Comparison of ENCODE assay signal across 8 cellular contexts in genomic region chr9:129037767-129038098, GRCh38. TPM values are rescaled to one million over a fixed set of nuclear protein-coding genes. Genes with fewer than 3 reads are reported as not detected.
DNase-seq lines count a peak whose midpoint lies in the region; ATAC-seq and TF ChIP-seq lines count a peak whose summit lies in the region.

No MANE protein-coding gene starts in this region.

- ATAC-seq in activated T-cell treated with anti-CD3 and anti-CD28 coated beads, Interleukin-2, amount 50 U/mL, for 72 hours (replicated peaks in 1 of 2), result no peak
- no peak for ATAC-seq in central memory CD8-positive, alpha-beta T cell (replicated peaks; ENCODE audit: extremely low read depth, poor library complexity, severe bottlenecking)
- no peak for ATAC-seq in GM21526 (IDR thresholded peaks at IDR 0.05; ENCODE audit: low FRiP score, unreplicated experiment)

- H3K9me3 Mint-ChIP-seq in activated T-cell treated with anti-CD3 and anti-CD28 coated beads, Interleukin-2, amount 50 U/mL, for 72 hours, result no peaks in the 10 kb centered on the region
- no peaks in the 10 kb centered on the region for H3K9me3 Mint-ChIP-seq in central memory CD8-positive, alpha-beta T cell
- no peaks in the 10 kb centered on the region for H3K9me3 Mint-ChIP-seq in type B pancreatic cell

- H3K56ac ChIP-seq in mesendoderm (ENCODE audit: low read length), result peak overlapping the region; percentile 42

- H3K4me2 ChIP-seq in mesendoderm (ENCODE audit: low read length), result no peak overlapping the region

- peak overlapping the region; percentile 78 to 98 for H3K4me3 Mint-ChIP-seq in activated T-cell treated with anti-CD3 and anti-CD28 coated beads, Interleukin-2, amount 50 U/mL, for 72 hours
- H3K4me3 Mint-ChIP-seq in central memory CD8-positive, alpha-beta T cell, result peak overlapping the region; percentile 98
- peak overlapping the region; percentile 96 for H3K4me3 Mint-ChIP-seq in type B pancreatic cell

- peaks cover 27% of the 10 kb centered on the region for H3K4me1 Mint-ChIP-seq in activated T-cell treated with anti-CD3 and anti-CD28 coated beads, Interleukin-2, amount 50 U/mL, for 72 hours (ENCODE audit: low read depth)
- peaks cover 37% of the 10 kb centered on the region for H3K4me1 Mint-ChIP-seq in central memory CD8-positive, alpha-beta T cell
- peaks cover 13% of the 10 kb centered on the region for H3K4me1 Mint-ChIP-seq in type B pancreatic cell (ENCODE audit: unreplicated experiment)

- no CpG with 5 or more reads among the region's 6 CpGs for WGBS in mesendoderm (ENCODE audit: extremely low coverage, insufficient coverage, low lambda C conversion rate)

- H4K5ac ChIP-seq in mesendoderm (ENCODE audit: low read length), result no peak overlapping the region

- no peaks in the 10 kb centered on the region for H3K27me3 ChIP-seq in mesendoderm (ENCODE audit: insufficient read depth, low read length, poor library complexity)

- DNase-seq in activated T-cell treated with anti-CD3 and anti-CD28 coated beads, Interleukin-2, amount 50 U/mL, for 72 hours, result no peak
- DNase-seq in activated T-cell treated with anti-CD3 and anti-CD28 coated beads for 4 hours (no peak), mesendoderm (no peak), type B pancreatic cell (ENCODE audit: extremely low spot score, unreplicated experiment) (no peak), SW 1271 (lab: John Stamatoyannopoulos, UW) (no peak), caudate nucleus (lab: John Stamatoyannopoulos, UW) (no peak)
- DNase-seq in central memory CD8-positive, alpha-beta T cell (ENCODE audit: low spot score in 2 of 2), result no peak

- H3K9ac ChIP-seq in mesendoderm (ENCODE audit: low read length), result peak overlapping the region; percentile 86

- H3K4me3 ChIP-seq in mesendoderm (ENCODE audit: low read length), result no peak overlapping the region

- H2BK15ac ChIP-seq in mesendoderm (replicated peaks; ENCODE audit: low read depth), result no peak overlapping the region

- peaks cover 2 to 4% of the 10 kb centered on the region in 2 donors for H3K36me3 Mint-ChIP-seq in activated T-cell treated with anti-CD3 and anti-CD28 coated beads, Interleukin-2, amount 50 U/mL, for 72 hours (ENCODE audit: insufficient read depth in 2 of 2)
- H3K36me3 Mint-ChIP-seq in central memory CD8-positive, alpha-beta T cell (ENCODE audit: insufficient read depth), result peaks cover 18% of the 10 kb centered on the region
- H3K36me3 Mint-ChIP-seq in type B pancreatic cell, result peaks cover 3% of the 10 kb centered on the region

- H3K4me1 ChIP-seq in mesendoderm (ENCODE audit: control insufficient read depth, low read depth, low read length), result no peaks in the 10 kb centered on the region

- H3K27ac ChIP-seq in mesendoderm (ENCODE audit: low read depth, low read length) (no peak overlapping the region), caudate nucleus (ENCODE audit: low read depth, low read length) (no peak overlapping the region)

- H2BK120ac ChIP-seq in mesendoderm (ENCODE audit: low read depth, low read length), result no peak overlapping the region

- H4K8ac ChIP-seq in mesendoderm (ENCODE audit: low read depth, low read length), result no peak overlapping the region

- H3K27ac Mint-ChIP-seq in activated T-cell treated with anti-CD3 and anti-CD28 coated beads, Interleukin-2, amount 50 U/mL, for 72 hours, result no peak overlapping the region
- H3K27ac Mint-ChIP-seq in central memory CD8-positive, alpha-beta T cell (ENCODE audit: low read depth), result no peak overlapping the region
- H3K27ac Mint-ChIP-seq in type B pancreatic cell, result no peak overlapping the region

- H3K36me3 ChIP-seq in mesendoderm (ENCODE audit: control insufficient read depth, insufficient read depth, low read length), result peaks cover 2% of the 10 kb centered on the region

- H3K18ac ChIP-seq in mesendoderm (ENCODE audit: low read length), result no peak overlapping the region

- no peak overlapping the region for H2AK5ac ChIP-seq in mesendoderm (ENCODE audit: low read length)

- no peak overlapping the region for H2BK5ac ChIP-seq in mesendoderm (ENCODE audit: low read length)

- no peak overlapping the region for H3K4ac ChIP-seq in mesendoderm (ENCODE audit: low read depth, low read length)

- TF ChIP-seq CTCF in type B pancreatic cell (conservative IDR thresholded peaks at IDR 0.05), result no peak

- peaks cover 6% of the 10 kb centered on the region for H3K79me2 ChIP-seq in mesendoderm (ENCODE audit: control insufficient read depth, insufficient read depth, low read length)

- no peaks in the 10 kb centered on the region for H3K27me3 Mint-ChIP-seq in activated T-cell treated with anti-CD3 and anti-CD28 coated beads, Interleukin-2, amount 50 U/mL, for 72 hours (ENCODE audit: low read depth)
- no peaks in the 10 kb centered on the region for H3K27me3 Mint-ChIP-seq in central memory CD8-positive, alpha-beta T cell
- no peaks in the 10 kb centered on the region for H3K27me3 Mint-ChIP-seq in type B pancreatic cell

- no peak overlapping the region for H3K23ac ChIP-seq in mesendoderm (ENCODE audit: low read length)

- peaks cover 16% of the 10 kb centered on the region for H3K79me1 ChIP-seq in mesendoderm (ENCODE audit: low read length)

RNA-seq across cellular contexts. Expression of gene MIGA2, which starts 1.3 kb away (rescaled TPM):
- 10 to 100 TPM; 38.5 to 41.5 TPM for total RNA-seq in activated T-cell treated with anti-CD3 and anti-CD28 coated beads, Interleukin-2, amount 50 U/mL, for 72 hours
- polyA plus RNA-seq in mesendoderm (2013, experiment 1 of 2), result 8.8 TPM
- polyA plus RNA-seq in mesendoderm (2013, experiment 2 of 2), result 8.6 TPM
- 38.4 and 41.6 TPM in 2 replicates for total RNA-seq in type B pancreatic cell (ENCODE audit: low replicate concordance)

RNA-seq across cellular contexts. Expression of gene SH3GLB2, which starts 9.6 kb away (rescaled TPM):
- 10 to 100 TPM; 41.3 to 41.8 TPM for total RNA-seq in activated T-cell treated with anti-CD3 and anti-CD28 coated beads, Interleukin-2, amount 50 U/mL, for 72 hours
- polyA plus RNA-seq in mesendoderm (2013, experiment 1 of 2), result 16.9 TPM
- polyA plus RNA-seq in mesendoderm (2013, experiment 2 of 2), result 19.5 TPM
- 126 and 224 TPM in 2 replicates for total RNA-seq in type B pancreatic cell (ENCODE audit: low replicate concordance)

RNA-seq across cellular contexts. Expression of gene DOLPP1, which starts 43.2 kb away (rescaled TPM):
- total RNA-seq in activated T-cell treated with anti-CD3 and anti-CD28 coated beads, Interleukin-2, amount 50 U/mL, for 72 hours, result 10 to 100 TPM; 17.1 to 22.3 TPM
- polyA plus RNA-seq in mesendoderm (2013, experiment 1 of 2), result 31.2 TPM
- polyA plus RNA-seq in mesendoderm (2013, experiment 2 of 2), result 29.1 TPM
- total RNA-seq in type B pancreatic cell (ENCODE audit: low replicate concordance), result 20.2 and 21.1 TPM in 2 replicates
